Comparison of ENCODE assay signal across 15 cellular contexts in the genomic region with DNA sequence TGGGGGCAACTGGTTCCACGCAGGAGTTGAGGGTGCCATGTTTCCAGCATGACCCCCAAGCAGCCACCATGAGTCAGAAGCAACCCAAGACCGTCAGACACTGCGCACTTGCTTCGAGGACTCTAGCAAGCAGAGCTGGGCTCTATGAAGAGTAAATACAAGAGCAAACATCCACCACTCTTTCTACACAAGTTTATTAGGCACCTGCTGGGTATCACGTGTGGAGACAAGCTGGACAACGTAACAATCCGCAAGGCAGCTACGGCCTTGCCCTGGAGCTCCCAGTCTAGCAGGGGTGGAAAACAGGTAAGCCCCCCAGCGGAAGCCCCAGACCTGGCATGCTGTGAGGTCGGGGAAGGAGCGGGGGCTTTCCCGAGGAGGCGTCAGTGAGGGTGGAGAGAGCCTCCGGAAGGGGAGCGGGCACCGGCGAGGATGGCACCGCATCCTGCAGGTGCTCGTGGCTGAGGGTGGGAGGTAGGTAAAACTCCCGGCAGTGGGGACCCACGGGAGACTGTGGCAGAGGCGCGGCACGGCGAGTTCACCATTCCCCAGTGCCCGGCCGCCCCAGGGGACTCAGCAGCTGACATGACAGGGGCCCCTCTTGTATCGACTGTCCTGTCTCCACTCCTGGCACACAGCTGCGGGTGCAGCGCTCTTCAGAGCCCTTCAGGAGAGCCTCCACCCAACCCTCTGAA. TPM values are rescaled to one million over a fixed set of nuclear protein-coding genes. Genes with fewer than 3 reads are reported as not detected.
"Had no signal": no experiment of that assay in that cellular context is flagged by ENCODE, and none has a peak within 500 bp of the region (broad histone marks: within the 10 kb centered on the region; RNA-seq: fewer than 3 reads in every experiment).

No MANE protein-coding gene starts in this region.

- H3K4me3 ChIP-seq: esophagus muscularis mucosa, gastrocnemius medialis, heart right ventricle, mucosa of descending colon, right atrium auricular region, smooth muscle cell had no signal

- H3K4me1 ChIP-seq: esophagus muscularis mucosa, gastrocnemius medialis, heart right ventricle, right atrium auricular region had no signal

- H3K27me3 ChIP-seq: gastrocnemius medialis, right atrium auricular region had no signal

- H3K27ac ChIP-seq: epithelial cell of prostate, esophagus muscularis mucosa, gastrocnemius medialis, heart right ventricle, right atrium auricular region had no signal

- H3K4me3 Mint-ChIP-seq: naive thymus-derived CD8-positive, alpha-beta T cell had no signal

- H3K9me3 ChIP-seq: esophagus muscularis mucosa, gastrocnemius medialis, heart right ventricle, mucosa of descending colon, right atrium auricular region had no signal

- H3K36me3 ChIP-seq: esophagus muscularis mucosa, gastrocnemius medialis, heart right ventricle, right atrium auricular region had no signal

- DNase-seq: effector memory CD4-positive, alpha-beta T cell; gastrocnemius medialis; heart right ventricle; kidney glomerular epithelial cell; mammary epithelial cell; mucosa of descending colon; naive thymus-derived CD8-positive, alpha-beta T cell; stimulated activated CD4-positive, alpha-beta T cell treated with anti-CD3 and anti-CD28 coated beads, Interleukin-2, amount 100 ng/mL, for 48 hours; stimulated activated naive CD4-positive, alpha-beta T cell treated with Interleukin-2 at 50 U/mL for 16 hours; trophoblast cell had no signal

RNA-seq across cellular contexts. Expression of a gene that starts 33.6 kb away (rescaled TPM):
- total RNA-seq: gastrocnemius medialis, right atrium auricular region had no signal
- polyA plus RNA-seq: neural cell, smooth muscle cell had no signal
